Comparison of ENCODE assay signal across 4 cellular contexts in the genomic region with DNA sequence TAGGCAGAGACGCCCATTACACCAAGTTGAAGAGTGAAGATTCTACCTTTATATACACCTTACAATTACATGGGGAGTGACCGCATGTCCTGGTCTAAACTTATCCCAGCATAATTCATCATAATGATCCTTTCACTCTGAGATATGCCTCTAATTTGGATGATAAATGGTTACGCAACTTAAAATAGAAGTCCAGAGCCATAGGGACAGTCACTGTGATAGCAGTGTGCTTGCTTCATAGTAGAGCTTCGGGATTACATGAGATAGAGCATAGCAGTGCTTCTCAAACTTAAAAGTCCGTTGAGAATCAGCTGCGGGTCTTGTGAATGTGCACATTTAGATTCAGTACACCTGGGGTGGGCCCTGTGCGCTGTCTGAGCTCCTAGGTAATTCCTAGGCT.
TF ChIP-seq lines count a peak whose summit lies in the region.

No MANE protein-coding gene starts in this region.

TF ChIP-seq in SK-N-SH, 30 proteins besides CTCF, POLR2A, EP300 and RAD21:
- TF ChIP-seq POLR2AphosphoS5 (IDR thresholded peaks at IDR 0.05; ENCODE audit: low read depth, low read length) (no peak), MAX (IDR thresholded peaks at IDR 0.05; ENCODE audit: low read depth) (no peak), FOXJ3 (CRISPR knock-in tag; IDR thresholded peaks at IDR 0.05) (no peak)

TF ChIP-seq in SK-N-SH treated with all-trans-retinoic acid at 6 μM for 48 hours, 23 proteins besides CTCF, POLR2A, EP300 and RAD21 (continues in another document):
- no peak for TF ChIP-seq ISL1 (CRISPR knock-in tag; IDR thresholded peaks at IDR 0.05)
- TF ChIP-seq, protein P1, sequence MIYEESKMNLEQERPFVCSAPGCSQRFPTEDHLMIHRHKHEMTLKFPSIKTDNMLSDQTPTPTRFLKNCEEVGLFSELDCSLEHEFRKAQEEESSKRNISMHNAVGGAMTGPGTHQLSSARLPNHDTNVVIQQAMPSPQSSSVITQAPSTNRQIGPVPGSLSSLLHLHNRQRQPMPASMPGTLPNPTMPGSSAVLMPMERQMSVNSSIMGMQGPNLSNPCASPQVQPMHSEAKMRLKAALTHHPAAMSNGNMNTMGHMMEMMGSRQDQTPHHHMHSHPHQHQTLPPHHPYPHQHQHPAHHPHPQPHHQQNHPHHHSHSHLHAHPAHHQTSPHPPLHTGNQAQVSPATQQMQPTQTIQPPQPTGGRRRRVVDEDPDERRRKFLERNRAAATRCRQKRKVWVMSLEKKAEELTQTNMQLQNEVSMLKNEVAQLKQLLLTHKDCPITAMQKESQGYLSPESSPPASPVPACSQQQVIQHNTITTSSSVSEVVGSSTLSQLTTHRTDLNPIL (CRISPR knock-in tag; IDR thresholded peaks at IDR 0.05; ENCODE audit: low read depth), result no peak
- TF ChIP-seq ARNTL (CRISPR knock-in tag; IDR thresholded peaks at IDR 0.05; ENCODE audit: borderline replicate concordance, low read depth), result no peak
- TF ChIP-seq, protein P2, sequence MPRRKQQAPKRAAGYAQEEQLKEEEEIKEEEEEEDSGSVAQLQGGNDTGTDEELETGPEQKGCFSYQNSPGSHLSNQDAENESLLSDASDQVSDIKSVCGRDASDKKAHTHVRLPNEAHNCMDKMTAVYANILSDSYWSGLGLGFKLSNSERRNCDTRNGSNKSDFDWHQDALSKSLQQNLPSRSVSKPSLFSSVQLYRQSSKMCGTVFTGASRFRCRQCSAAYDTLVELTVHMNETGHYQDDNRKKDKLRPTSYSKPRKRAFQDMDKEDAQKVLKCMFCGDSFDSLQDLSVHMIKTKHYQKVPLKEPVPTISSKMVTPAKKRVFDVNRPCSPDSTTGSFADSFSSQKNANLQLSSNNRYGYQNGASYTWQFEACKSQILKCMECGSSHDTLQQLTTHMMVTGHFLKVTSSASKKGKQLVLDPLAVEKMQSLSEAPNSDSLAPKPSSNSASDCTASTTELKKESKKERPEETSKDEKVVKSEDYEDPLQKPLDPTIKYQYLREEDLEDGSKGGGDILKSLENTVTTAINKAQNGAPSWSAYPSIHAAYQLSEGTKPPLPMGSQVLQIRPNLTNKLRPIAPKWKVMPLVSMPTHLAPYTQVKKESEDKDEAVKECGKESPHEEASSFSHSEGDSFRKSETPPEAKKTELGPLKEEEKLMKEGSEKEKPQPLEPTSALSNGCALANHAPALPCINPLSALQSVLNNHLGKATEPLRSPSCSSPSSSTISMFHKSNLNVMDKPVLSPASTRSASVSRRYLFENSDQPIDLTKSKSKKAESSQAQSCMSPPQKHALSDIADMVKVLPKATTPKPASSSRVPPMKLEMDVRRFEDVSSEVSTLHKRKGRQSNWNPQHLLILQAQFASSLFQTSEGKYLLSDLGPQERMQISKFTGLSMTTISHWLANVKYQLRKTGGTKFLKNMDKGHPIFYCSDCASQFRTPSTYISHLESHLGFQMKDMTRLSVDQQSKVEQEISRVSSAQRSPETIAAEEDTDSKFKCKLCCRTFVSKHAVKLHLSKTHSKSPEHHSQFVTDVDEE (CRISPR knock-in tag; IDR thresholded peaks at IDR 0.05), result no peak
- TF ChIP-seq ZFP3 (CRISPR knock-in tag; IDR thresholded peaks at IDR 0.05), result no peak
- no peak for TF ChIP-seq BACH2 (CRISPR knock-in tag; IDR thresholded peaks at IDR 0.05; ENCODE audit: borderline replicate concordance)
- no peak for TF ChIP-seq ZNF565 (CRISPR knock-in tag; conservative IDR thresholded peaks at IDR 0.05; ENCODE audit: low read depth)
- TF ChIP-seq TOX (CRISPR knock-in tag; IDR thresholded peaks at IDR 0.05; ENCODE audit: borderline replicate concordance), result no peak
- TF ChIP-seq CSRNP3 (CRISPR knock-in tag; IDR thresholded peaks at IDR 0.05), result no peak
- no peak for TF ChIP-seq ZC3H10 (CRISPR knock-in tag; IDR thresholded peaks at IDR 0.05)
- TF ChIP-seq ZFP30 (CRISPR knock-in tag; IDR thresholded peaks at IDR 0.05), result no peak
- TF ChIP-seq CSDC2 (CRISPR knock-in tag; IDR thresholded peaks at IDR 0.05), result no peak

TF ChIP-seq in GM12878, 131 proteins besides CTCF, POLR2A, EP300 and RAD21:
- TF ChIP-seq ZNF384 (IDR thresholded peaks at IDR 0.05; ENCODE audit: borderline replicate concordance, low read depth, low read length) (no peak), BCL11A (IDR thresholded peaks at IDR 0.05; ENCODE audit: low read depth, low read length) (no peak), CREM (IDR thresholded peaks at IDR 0.05; ENCODE audit: low read depth) (no peak), ZNF207 (IDR thresholded peaks at IDR 0.05; ENCODE audit: borderline replicate concordance) (no peak), STAT1 (conservative IDR thresholded peaks at IDR 0.05) (no peak), ZNF274 (IDR thresholded peaks at IDR 0.05; ENCODE audit: insufficient read depth, insufficient read length) (no peak), ATF7 (IDR thresholded peaks at IDR 0.05; ENCODE audit: low read depth) (no peak), RFX5 (IDR thresholded peaks at IDR 0.05; ENCODE audit: low read depth, low read length) (no peak), FOXK2 (IDR thresholded peaks at IDR 0.05) (no peak), KDM1A (IDR thresholded peaks at IDR 0.05; ENCODE audit: borderline replicate concordance) (no peak), PAX5 (IDR thresholded peaks at IDR 0.05; ENCODE audit: borderline replicate concordance, low read depth, low read length) (no peak), TCF12 (IDR thresholded peaks at IDR 0.05; ENCODE audit: low read depth, low read length) (no peak), MEF2A (IDR thresholded peaks at IDR 0.05; ENCODE audit: insufficient read depth, low read depth, low read length) (no peak), HCFC1 (IDR thresholded peaks at IDR 0.05; ENCODE audit: low read length) (no peak), NFYA (IDR thresholded peaks at IDR 0.05; ENCODE audit: borderline replicate concordance, low read depth, low read length) (no peak)
- TF ChIP-seq, protein P3, sequence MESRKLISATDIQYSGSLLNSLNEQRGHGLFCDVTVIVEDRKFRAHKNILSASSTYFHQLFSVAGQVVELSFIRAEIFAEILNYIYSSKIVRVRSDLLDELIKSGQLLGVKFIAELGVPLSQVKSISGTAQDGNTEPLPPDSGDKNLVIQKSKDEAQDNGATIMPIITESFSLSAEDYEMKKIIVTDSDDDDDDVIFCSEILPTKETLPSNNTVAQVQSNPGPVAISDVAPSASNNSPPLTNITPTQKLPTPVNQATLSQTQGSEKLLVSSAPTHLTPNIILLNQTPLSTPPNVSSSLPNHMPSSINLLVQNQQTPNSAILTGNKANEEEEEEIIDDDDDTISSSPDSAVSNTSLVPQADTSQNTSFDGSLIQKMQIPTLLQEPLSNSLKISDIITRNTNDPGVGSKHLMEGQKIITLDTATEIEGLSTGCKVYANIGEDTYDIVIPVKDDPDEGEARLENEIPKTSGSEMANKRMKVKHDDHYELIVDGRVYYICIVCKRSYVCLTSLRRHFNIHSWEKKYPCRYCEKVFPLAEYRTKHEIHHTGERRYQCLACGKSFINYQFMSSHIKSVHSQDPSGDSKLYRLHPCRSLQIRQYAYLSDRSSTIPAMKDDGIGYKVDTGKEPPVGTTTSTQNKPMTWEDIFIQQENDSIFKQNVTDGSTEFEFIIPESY (IDR thresholded peaks at IDR 0.05), result no peak

TF ChIP-seq in HepG2, 621 proteins besides CTCF, POLR2A, EP300 and RAD21:
- TF ChIP-seq CEBPG (CRISPR knock-in tag; IDR thresholded peaks at IDR 0.05) (peak; percentile 36; the same call in 1 of the 2 replicates), ZFP36L2 (CRISPR knock-in tag; IDR thresholded peaks at IDR 0.05) (no peak), RBM22 (optimal IDR thresholded peaks at IDR 0.05; ENCODE audit: low read length) (peak; percentile 7), CEBPB (IDR thresholded peaks at IDR 0.05; ENCODE audit: borderline replicate concordance, low read depth, low read length) (peak; percentile 82), ZNF335 (CRISPR knock-in tag; IDR thresholded peaks at IDR 0.05) (no peak), IRX3 (CRISPR knock-in tag; IDR thresholded peaks at IDR 0.05; ENCODE audit: borderline replicate concordance, low read depth) (no peak)
- TF ChIP-seq, protein P4, sequence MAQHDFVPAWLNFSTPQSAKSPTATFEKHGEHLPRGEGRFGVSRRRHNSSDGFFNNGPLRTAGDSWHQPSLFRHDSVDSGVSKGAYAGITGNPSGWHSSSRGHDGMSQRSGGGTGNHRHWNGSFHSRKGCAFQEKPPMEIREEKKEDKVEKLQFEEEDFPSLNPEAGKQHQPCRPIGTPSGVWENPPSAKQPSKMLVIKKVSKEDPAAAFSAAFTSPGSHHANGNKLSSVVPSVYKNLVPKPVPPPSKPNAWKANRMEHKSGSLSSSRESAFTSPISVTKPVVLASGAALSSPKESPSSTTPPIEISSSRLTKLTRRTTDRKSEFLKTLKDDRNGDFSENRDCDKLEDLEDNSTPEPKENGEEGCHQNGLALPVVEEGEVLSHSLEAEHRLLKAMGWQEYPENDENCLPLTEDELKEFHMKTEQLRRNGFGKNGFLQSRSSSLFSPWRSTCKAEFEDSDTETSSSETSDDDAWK (CRISPR knock-in tag; IDR thresholded peaks at IDR 0.05), result no peak
